In the genomic region with DNA sequence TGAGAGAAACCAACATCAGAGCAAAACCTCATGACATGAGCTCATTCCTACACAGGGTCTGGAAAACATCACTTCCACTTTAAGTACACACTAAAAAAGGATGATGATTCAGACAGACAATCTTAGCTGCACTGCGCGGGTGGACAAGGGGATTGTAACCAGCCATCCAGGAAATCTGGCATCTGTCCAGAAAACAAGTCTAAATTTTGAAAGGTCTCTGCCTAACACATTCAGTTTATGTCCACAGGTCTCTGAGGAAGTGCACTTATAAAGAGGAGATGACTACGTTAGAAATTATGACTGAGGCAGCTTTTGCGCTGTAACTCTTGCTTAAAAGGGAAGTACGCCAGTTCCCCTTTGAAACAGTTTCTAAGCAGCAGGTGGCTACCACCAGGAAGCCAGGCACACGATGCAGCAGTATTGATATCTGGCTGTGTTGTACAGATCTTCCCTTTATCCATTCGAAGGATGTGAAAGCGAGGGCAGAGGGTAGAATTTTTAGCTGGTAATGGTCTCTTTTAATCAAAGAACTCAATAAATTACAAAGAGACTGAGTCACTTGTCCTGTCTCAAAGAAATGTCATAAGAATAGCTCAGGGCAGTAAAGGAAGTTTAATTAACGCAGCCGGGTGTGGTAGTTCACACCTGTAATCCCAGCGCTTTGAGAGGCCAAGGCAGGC, we compare ENCODE assay signal across 8 cellular contexts.
DNase-seq lines count a peak whose midpoint lies in the region; ATAC-seq and TF ChIP-seq lines count a peak whose summit lies in the region.

No MANE protein-coding gene starts in this region.

- H3K4me2 ChIP-seq in hepatocyte, result peak overlapping the region; percentile 28

- H3K9me3 Mint-ChIP-seq in HFFc6 (no peaks in the 10 kb centered on the region), progenitor cell of endocrine pancreas (ENCODE audit: low read depth) (no peaks in the 10 kb centered on the region)
- no peaks in the 10 kb centered on the region for H3K9me3 Mint-ChIP-seq in activated naive CD8-positive, alpha-beta T cell treated with anti-CD3 and anti-CD28 coated beads, Interleukin-2, amount 50 U/mL, for 24 hours
- H3K9me3 Mint-ChIP-seq in stimulated activated naive B cell treated with anti-CD40 and anti-IgM and Interleukin-4, amounts not matched to agents 10 μg/mL and 1 μg/mL and 100 μg/mL, for 72 hours, result no peaks in the 10 kb centered on the region

- H3K36me3 Mint-ChIP-seq in HFFc6 (ENCODE audit: low read depth) (no peaks in the 10 kb centered on the region), progenitor cell of endocrine pancreas (ENCODE audit: insufficient read depth) (no peaks in the 10 kb centered on the region)
- no peaks in the 10 kb centered on the region for H3K36me3 Mint-ChIP-seq in activated naive CD8-positive, alpha-beta T cell treated with anti-CD3 and anti-CD28 coated beads, Interleukin-2, amount 50 U/mL, for 24 hours (ENCODE audit: low read depth)
- no peaks in the 10 kb centered on the region for H3K36me3 Mint-ChIP-seq in stimulated activated naive B cell treated with anti-CD40 and anti-IgM and Interleukin-4, amounts not matched to agents 10 μg/mL and 1 μg/mL and 100 μg/mL, for 72 hours

- H3K27ac Mint-ChIP-seq in HFFc6 (no peak overlapping the region), progenitor cell of endocrine pancreas (no peak overlapping the region)
- H3K27ac Mint-ChIP-seq in activated naive CD8-positive, alpha-beta T cell treated with anti-CD3 and anti-CD28 coated beads, Interleukin-2, amount 50 U/mL, for 24 hours, result no peak overlapping the region
- no peak overlapping the region for H3K27ac Mint-ChIP-seq in stimulated activated naive B cell treated with anti-CD40 and anti-IgM and Interleukin-4, amounts not matched to agents 10 μg/mL and 1 μg/mL and 100 μg/mL, for 72 hours

- H3K27ac ChIP-seq in hepatocyte, result peak overlapping the region; percentile 56

- DNase-seq in activated T-cell treated with anti-CD3 and anti-CD28 coated beads, Interleukin-2, amount 50 U/mL, for 48 hours, result peak; percentile 29 to 38
- DNase-seq in activated T-cell treated with anti-CD3 and anti-CD28 coated beads, Interleukin-2, amount 50 U/mL, for 1 hour, result no peak
- peak; percentile 84 for DNase-seq in HFFc6
- peak; percentile 51 for DNase-seq in NCI-H2029 (lab: John Stamatoyannopoulos, UW)
- peak; percentile 33 for DNase-seq in activated naive CD8-positive, alpha-beta T cell treated with anti-CD3 and anti-CD28 coated beads, Interleukin-2, amount 50 U/mL, for 24 hours
- peak; percentile 79 for DNase-seq in hepatocyte (ENCODE audit: low spot score)
- peak; percentile 69 for DNase-seq in stimulated activated naive B cell treated with anti-CD40 and anti-IgM and Interleukin-4, amounts not matched to agents 10 μg/mL and 1 μg/mL and 100 μg/mL, for 72 hours
- no peak for DNase-seq in progenitor cell of endocrine pancreas (ENCODE audit: low spot score, unreplicated experiment)

- H3K9me3 ChIP-seq in hepatocyte (ENCODE audit: low read depth), result no peaks in the 10 kb centered on the region

- peaks cover 3% of the 10 kb centered on the region for H3K4me1 ChIP-seq in hepatocyte (ENCODE audit: insufficient read depth)

- H3K27me3 Mint-ChIP-seq in HFFc6 (ENCODE audit: insufficient read depth) (no peaks in the 10 kb centered on the region; the same call in 1 of the 2 replicates), progenitor cell of endocrine pancreas (no peaks in the 10 kb centered on the region)
- H3K27me3 Mint-ChIP-seq in activated naive CD8-positive, alpha-beta T cell treated with anti-CD3 and anti-CD28 coated beads, Interleukin-2, amount 50 U/mL, for 24 hours, result no peaks in the 10 kb centered on the region
- H3K27me3 Mint-ChIP-seq in stimulated activated naive B cell treated with anti-CD40 and anti-IgM and Interleukin-4, amounts not matched to agents 10 μg/mL and 1 μg/mL and 100 μg/mL, for 72 hours, result peaks cover 0 to 4% of the 10 kb centered on the region in 2 donors

- no peaks in the 10 kb centered on the region for H3K9me2 ChIP-seq in hepatocyte (replicated peaks; ENCODE audit: insufficient read depth)

- TF ChIP-seq CTCF in HFFc6 (IDR thresholded peaks at IDR 0.05) (no peak), hepatocyte (IDR thresholded peaks at IDR 0.05; ENCODE audit: poor library complexity) (no peak), progenitor cell of endocrine pancreas (IDR thresholded peaks at IDR 0.05; ENCODE audit: unreplicated experiment) (no peak)

- no peaks in the 10 kb centered on the region for H3K79me2 ChIP-seq in hepatocyte

- H3K36me3 ChIP-seq in hepatocyte (replicated peaks; ENCODE audit: insufficient read depth, low read depth), result no peaks in the 10 kb centered on the region

- H3K27me3 ChIP-seq in hepatocyte, result no peaks in the 10 kb centered on the region

- no peak overlapping the region for H2AFZ ChIP-seq in hepatocyte

- peak; percentile 86 for ATAC-seq in activated naive CD8-positive, alpha-beta T cell treated with anti-CD3 and anti-CD28 coated beads, Interleukin-2, amount 50 U/mL, for 24 hours
- ATAC-seq in stimulated activated naive B cell treated with anti-CD40 and anti-IgM and Interleukin-4, amounts not matched to agents 10 μg/mL and 1 μg/mL and 100 μg/mL, for 72 hours (replicated peaks), result peak; percentile 94 to 95

- no peak overlapping the region for H3K4me3 Mint-ChIP-seq in HFFc6
- no peak overlapping the region for H3K4me3 Mint-ChIP-seq in activated naive CD8-positive, alpha-beta T cell treated with anti-CD3 and anti-CD28 coated beads, Interleukin-2, amount 50 U/mL, for 24 hours
- H3K4me3 Mint-ChIP-seq in stimulated activated naive B cell treated with anti-CD40 and anti-IgM and Interleukin-4, amounts not matched to agents 10 μg/mL and 1 μg/mL and 100 μg/mL, for 72 hours, result no peak overlapping the region
- H3K4me3 Mint-ChIP-seq in progenitor cell of endocrine pancreas (ENCODE audit: low read depth), result no peak overlapping the region

- no peak overlapping the region for H3K4me3 ChIP-seq in hepatocyte

- no peaks in the 10 kb centered on the region for H3K4me1 Mint-ChIP-seq in HFFc6 (ENCODE audit: low read depth)
- H3K4me1 Mint-ChIP-seq in activated naive CD8-positive, alpha-beta T cell treated with anti-CD3 and anti-CD28 coated beads, Interleukin-2, amount 50 U/mL, for 24 hours, result no peaks in the 10 kb centered on the region
- no peaks in the 10 kb centered on the region for H3K4me1 Mint-ChIP-seq in stimulated activated naive B cell treated with anti-CD40 and anti-IgM and Interleukin-4, amounts not matched to agents 10 μg/mL and 1 μg/mL and 100 μg/mL, for 72 hours
- no peaks in the 10 kb centered on the region for H3K4me1 Mint-ChIP-seq in progenitor cell of endocrine pancreas (ENCODE audit: low read depth)

- 45% methylated on average over 11 of the region's 11 CpGs for WGBS in hepatocyte (ENCODE audit: low lambda C conversion rate, missing lambda C conversion rate)

- H4K20me1 ChIP-seq in hepatocyte (ENCODE audit: insufficient read depth, poor library complexity, severe bottlenecking), result no peaks in the 10 kb centered on the region

Comparison
In these comparisons a context has a peak if more than half of its experiments do, and no peak if none do; other contexts are left out.
1. DNase-seq: peak in activated T-cell treated with anti-CD3 and anti-CD28 coated beads, Interleukin-2, amount 50 U/mL, for 48 hours (2 of 2), HFFc6 (single experiment), NCI-H2029 (single experiment), activated naive CD8-positive, alpha-beta T cell treated with anti-CD3 and anti-CD28 coated beads, Interleukin-2, amount 50 U/mL, for 24 hours (single experiment), hepatocyte (single experiment) and stimulated activated naive B cell treated with anti-CD40 and anti-IgM and Interleukin-4, amounts not matched to agents 10 μg/mL and 1 μg/mL and 100 μg/mL, for 72 hours (single experiment); none in activated T-cell treated with anti-CD3 and anti-CD28 coated beads, Interleukin-2, amount 50 U/mL, for 1 hour (single experiment) and progenitor cell of endocrine pancreas (single experiment).